6 cellular contexts compared by ENCODE assay signal in the genomic region with DNA sequence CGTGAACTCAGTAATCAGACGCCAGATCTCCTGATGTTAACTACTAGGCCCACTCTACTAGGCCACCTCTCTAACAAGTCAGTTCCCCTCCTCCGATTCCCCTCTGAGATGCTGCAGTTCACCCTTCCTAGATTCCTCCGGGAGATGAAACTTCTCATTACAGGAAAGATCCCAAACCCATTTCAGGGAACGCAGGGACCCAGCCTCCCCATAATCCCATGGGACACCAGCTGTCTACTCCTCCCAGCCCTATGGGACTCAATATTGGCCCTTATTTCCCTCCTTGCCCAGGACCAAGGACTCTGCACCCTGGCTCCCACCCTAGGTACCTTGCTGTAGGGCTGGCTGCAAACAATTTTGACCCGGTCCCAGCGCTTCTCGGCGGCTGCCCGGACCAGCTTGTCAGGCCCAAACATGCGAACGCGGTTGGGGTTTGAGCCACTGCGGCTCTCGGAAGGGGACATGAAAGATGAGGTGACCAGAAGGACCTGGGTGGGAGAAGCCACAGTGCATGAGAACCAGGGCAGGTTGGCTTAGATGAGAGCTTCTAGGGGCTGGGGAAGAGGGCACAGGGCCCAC. TPM values are rescaled to one million over a fixed set of nuclear protein-coding genes. Genes with fewer than 3 reads are reported as not detected.
"Had no signal": no experiment of that assay in that cellular context is flagged by ENCODE, and none has a peak within 500 bp of the region (broad histone marks: within the 10 kb centered on the region; RNA-seq: fewer than 3 reads in every experiment).

No MANE protein-coding gene starts in this region.

- H3K36me3 ChIP-seq: neural progenitor cell had no signal

- H3K4me1 ChIP-seq: ascending aorta, heart right ventricle, neural progenitor cell, pancreas had no signal

- H3K4me3 ChIP-seq: ascending aorta, cardiac muscle cell, heart right ventricle, neural progenitor cell, pancreas had no signal

- FAIRE-seq: frontal cortex, pancreas had no signal

- H3K9me3 ChIP-seq: ascending aorta, heart right ventricle, pancreas had no signal

- H3K27me3 ChIP-seq: ascending aorta, cardiac muscle cell, heart right ventricle, neural progenitor cell, pancreas had no signal

- H3K4me2 ChIP-seq: neural progenitor cell had no signal

- H3K27ac ChIP-seq: ascending aorta, cardiac muscle cell, heart right ventricle, neural progenitor cell, pancreas had no signal

- H3K9ac ChIP-seq: neural progenitor cell had no signal

RNA-seq across cellular contexts. Expression of a gene that starts 21.4 kb away (rescaled TPM):
- total RNA-seq: ascending aorta, cardiac muscle cell had no signal
